Comparison of ENCODE assay signal across 24 cellular contexts in genomic region chr19:19506592-19506991, GRCh38. TPM values are rescaled to one million over a fixed set of nuclear protein-coding genes. Genes with fewer than 3 reads are reported as not detected.
DNase-seq lines count a peak whose midpoint lies in the region; ATAC-seq and TF ChIP-seq lines count a peak whose summit lies in the region.
"Had no signal": no experiment of that assay in that cellular context is flagged by ENCODE, and none has a peak within 500 bp of the region (broad histone marks: within the 10 kb centered on the region; RNA-seq: fewer than 3 reads in every experiment).

No MANE protein-coding gene starts in this region.

- no peaks in the 10 kb centered on the region for H3K4me1 ChIP-seq in breast epithelium
- no peaks in the 10 kb centered on the region for H3K4me1 ChIP-seq in adrenal gland (replicated peaks in 1 of 2)
- H3K4me1 ChIP-seq in esophagus squamous epithelium = peaks cover 0 to 13% (median 0%) of the 10 kb centered on the region in 3 donors
- H3K4me1 ChIP-seq: tibial artery had no signal

- no peaks in the 10 kb centered on the region for H3K9me3 Mint-ChIP-seq in activated CD4-positive, alpha-beta T cell treated with anti-CD3 and anti-CD28 coated beads for 36 hours (ENCODE audit: low read depth)

- peak overlapping the region in 1 of 2 donors; percentile 5 for H3K27ac ChIP-seq in breast epithelium
- H3K27ac ChIP-seq in adrenal gland = no peak overlapping the region
- no peak overlapping the region for H3K27ac ChIP-seq in esophagus squamous epithelium
- H3K27ac ChIP-seq: 22Rv1, neutrophil, SK-N-MC, tibial artery had no signal

- TF ChIP-seq CTCF in breast epithelium (IDR thresholded peaks at IDR 0.05) = no peak
- TF ChIP-seq CTCF in adrenal gland (IDR thresholded peaks at IDR 0.05) = no peak
- TF ChIP-seq CTCF in esophagus squamous epithelium (IDR thresholded peaks at IDR 0.05) = no peak

- H3K9me3 ChIP-seq in breast epithelium = no peaks in the 10 kb centered on the region
- H3K9me3 ChIP-seq in adrenal gland (replicated peaks in 1 of 3) = no peaks in the 10 kb centered on the region
- no peaks in the 10 kb centered on the region for H3K9me3 ChIP-seq in esophagus squamous epithelium
- H3K9me3 ChIP-seq: neutrophil, tibial artery had no signal

- no peak for DNase-seq in activated CD4-positive, alpha-beta T cell treated with anti-CD3 and anti-CD28 coated beads for 36 hours
- no peak for DNase-seq in activated CD4-positive, alpha-beta T cell treated with anti-CD3 and anti-CD28 coated beads, Interleukin-2, amount 50 U/mL, for 1 hour
- DNase-seq in breast epithelium (ENCODE audit: low spot score in 2 of 2) = no peak
- DNase-seq in posterior cingulate gyrus = peak in 7 of 10 donors; percentile 45 to 94 (median 70)
- no peak for DNase-seq in adrenal gland
- no peak for DNase-seq in esophagus squamous epithelium (lab: John Stamatoyannopoulos, UW)
- DNase-seq: activated CD8-positive, alpha-beta memory T cell treated with anti-CD3 and anti-CD28 coated beads for 24 hours; activated effector memory CD4-positive, alpha-beta T cell treated with anti-CD3 and anti-CD28 coated beads, Interleukin-2, amount 50 U/mL, for 16 hours; CD4-positive, CD25-positive, alpha-beta regulatory T cell; EL; mesendoderm; NCI-H1417 treated with DMSO at 0.1 percent for 48 hours; NCI-H2081; NCI-H226; NCI-H748 treated with DMSO at 0.1 percent for 48 hours; stimulated activated naive CD8-positive, alpha-beta T cell treated with anti-CD3 and anti-CD28 coated beads, Interleukin-15, Interleukin-2, amounts not matched to agents 100 U/mL and 50 U/mL, for 24 hours; T-helper 17 cell; tibial artery had no signal

- H3K36me3 Mint-ChIP-seq in activated CD4-positive, alpha-beta T cell treated with anti-CD3 and anti-CD28 coated beads for 36 hours (ENCODE audit: low read depth) = peaks cover 30% of the 10 kb centered on the region

- no peaks in the 10 kb centered on the region for H3K4me1 Mint-ChIP-seq in activated CD4-positive, alpha-beta T cell treated with anti-CD3 and anti-CD28 coated beads for 36 hours
- H3K4me1 Mint-ChIP-seq: CD4-positive, CD25-positive, alpha-beta regulatory T cell had no signal

- H3K27me3 ChIP-seq in breast epithelium = no peaks in the 10 kb centered on the region
- no peaks in the 10 kb centered on the region for H3K27me3 ChIP-seq in adrenal gland
- no peaks in the 10 kb centered on the region for H3K27me3 ChIP-seq in esophagus squamous epithelium
- H3K27me3 ChIP-seq: dorsolateral prefrontal cortex, neutrophil, tibial artery had no signal

- POLR2A ChIA-PET in activated CD4-positive, alpha-beta T cell treated with anti-CD3 and anti-CD28 coated beads for 36 hours (lab: Charles Lee) = no interaction called here

- no peak overlapping the region for H3K4me3 Mint-ChIP-seq in activated CD4-positive, alpha-beta T cell treated with anti-CD3 and anti-CD28 coated beads for 36 hours
- H3K4me3 Mint-ChIP-seq: T-helper 17 cell had no signal

- intact Hi-C loops in activated CD4-positive, alpha-beta T cell treated with anti-CD3 and anti-CD28 coated beads for 36 hours (cut with DNase I, micrococcal nuclease) = no loop called here
- intact Hi-C loops in breast epithelium (cut with DNase I; ENCODE audit: low total_unique reads) (no loop called here), posterior cingulate gyrus (cut with DNase I) (no loop called here), adrenal gland (cut with DNase I) (no loop called here), esophagus squamous epithelium (cut with DNase I) (no loop called here)

- CTCF ChIA-PET in activated CD4-positive, alpha-beta T cell treated with anti-CD3 and anti-CD28 coated beads for 36 hours (lab: Charles Lee) = interaction anchor here (0.6 kb wide), 1 partner anchor 90 kb away, joined by 3 read pairs; no protein-coding TSS in a partner anchor

- H3K36me3 ChIP-seq in breast epithelium = peaks cover 13% of the 10 kb centered on the region
- peaks cover 0 to 42% of the 10 kb centered on the region in 2 donors for H3K36me3 ChIP-seq in adrenal gland (replicated peaks in 1 of 2)
- peaks cover 22 to 67% (median 22%) of the 10 kb centered on the region in 3 donors for H3K36me3 ChIP-seq in esophagus squamous epithelium

- TF ChIP-seq POLR2A in breast epithelium (IDR thresholded peaks at IDR 0.05) (no peak), adrenal gland (IDR thresholded peaks at IDR 0.05) (no peak), esophagus squamous epithelium (IDR thresholded peaks at IDR 0.05) (no peak)

- ATAC-seq in activated CD4-positive, alpha-beta T cell treated with anti-CD3 and anti-CD28 coated beads for 36 hours = no peak
- ATAC-seq: stimulated activated naive CD8-positive, alpha-beta T cell treated with anti-CD3 and anti-CD28 coated beads, Interleukin-15, Interleukin-2, amounts not matched to agents 100 U/mL and 50 U/mL, for 24 hours; T-helper 17 cell had no signal

- WGBS in adrenal gland, 4 donors = 83 to 95% (median 91%) methylated on average over 12 of the region's 12 CpGs
- WGBS in esophagus squamous epithelium, 2 donors = 41 to 75% methylated on average over 12 of the region's 12 CpGs

- H3K27ac Mint-ChIP-seq in activated CD4-positive, alpha-beta T cell treated with anti-CD3 and anti-CD28 coated beads for 36 hours = peak overlapping the region; percentile 25
- H3K27ac Mint-ChIP-seq: CD4-positive, CD25-positive, alpha-beta regulatory T cell; T-helper 17 cell had no signal

- no peaks in the 10 kb centered on the region for H3K27me3 Mint-ChIP-seq in activated CD4-positive, alpha-beta T cell treated with anti-CD3 and anti-CD28 coated beads for 36 hours
- H3K27me3 Mint-ChIP-seq: CD4-positive, CD25-positive, alpha-beta regulatory T cell; T-helper 17 cell had no signal

- H3K4me3 ChIP-seq in breast epithelium (peak overlapping the region in 2 of 3 donors; percentile 48 to 59), adrenal gland (no peak overlapping the region), esophagus squamous epithelium (peak overlapping the region in 1 of 4 donors; percentile 4)
- H3K4me3 ChIP-seq: SK-N-MC, tibial artery had no signal

RNA-seq across cellular contexts. Expression of gene TSSK6, which starts 8.8 kb away (rescaled TPM):
- total RNA-seq in activated CD4-positive, alpha-beta T cell treated with anti-CD3 and anti-CD28 coated beads for 36 hours = 1 to 10 TPM; 3.8 to 4.4 TPM
- total RNA-seq in breast epithelium = 1 to 10 TPM in 2 of 3 donors, under 1 TPM in 1; 0.96 to 2.9 (median 2.3) TPM
- 10 to 100 TPM in 1 of 8 donors, 1 to 10 TPM in 6, under 1 TPM in 1; 0.95 to 50.5 (median 3.6) TPM for total RNA-seq in adrenal gland
- 1 to 10 TPM in 1 of 3 donors, under 1 TPM in 1, not detected in 1; 0.37 to 1.0 TPM for polyA plus RNA-seq in adrenal gland
- 1 to 10 TPM in 1 of 4 donors, under 1 TPM in 3; 0.57 to 1.7 (median 0.89) TPM for total RNA-seq in esophagus squamous epithelium
- total RNA-seq: skeletal muscle tissue had no signal

RNA-seq across cellular contexts. Expression of gene NDUFA13, which starts 9.4 kb away (rescaled TPM):
- total RNA-seq in activated CD4-positive, alpha-beta T cell treated with anti-CD3 and anti-CD28 coated beads for 36 hours = 100 to 1,000 TPM; 310 to 323 TPM
- total RNA-seq in breast epithelium (100 to 1,000 TPM in 1 of 3 donors, 10 to 100 TPM in 2; 97.3 to 134 (median 99.2) TPM), adrenal gland (100 to 1,000 TPM in 6 of 8 donors, 10 to 100 TPM in 2; 17.0 to 416 (median 281) TPM), esophagus squamous epithelium (10 to 100 TPM; 44.6 to 88.7 (median 56.0) TPM)
- 100 to 1,000 TPM; 202 to 558 (median 329) TPM for polyA plus RNA-seq in adrenal gland

RNA-seq across cellular contexts. Expression of gene YJEFN3, which starts 22.1 kb away (rescaled TPM):
- 10 to 100 TPM; 10.7 to 11.4 TPM for total RNA-seq in activated CD4-positive, alpha-beta T cell treated with anti-CD3 and anti-CD28 coated beads for 36 hours
- total RNA-seq in breast epithelium = 1 to 10 TPM in 2 of 3 donors, under 1 TPM in 1; 0.88 to 2.0 (median 1.3) TPM
- total RNA-seq in adrenal gland = 1 to 10 TPM in 5 of 8 donors, under 1 TPM in 3; 0.36 to 5.7 (median 1.3) TPM
- 10 to 100 TPM in 1 of 3 donors, 1 to 10 TPM in 1, under 1 TPM in 1; 0.77 to 30.2 (median 6.1) TPM for polyA plus RNA-seq in adrenal gland
- under 1 TPM; 0.08 to 0.57 (median 0.15) TPM for total RNA-seq in esophagus squamous epithelium
- polyA plus RNA-seq: CD4-positive, CD25-positive, alpha-beta regulatory T cell had no signal

RNA-seq across cellular contexts. Expression of gene CILP2, which starts 31.5 kb away (rescaled TPM):
- under 1 TPM; 0.19 to 0.27 TPM for total RNA-seq in activated CD4-positive, alpha-beta T cell treated with anti-CD3 and anti-CD28 coated beads for 36 hours
- total RNA-seq in breast epithelium = under 1 TPM; 0.15 to 0.66 (median 0.16) TPM
- under 1 TPM in 1 of 8 donors, not detected in 7; 0.43 TPM for total RNA-seq in adrenal gland
- polyA plus RNA-seq in adrenal gland = under 1 TPM in 2 of 3 donors, not detected in 1; 0.13 to 0.24 TPM
- total RNA-seq in esophagus squamous epithelium = under 1 TPM in 1 of 4 donors, not detected in 3; under 0.01 TPM
- total RNA-seq: pulmonary artery endothelial cell had no signal

Comparison
In these comparisons a context has a peak if more than half of its experiments do, and no peak if none do; other contexts are left out.
1. DNase-seq: peak in posterior cingulate gyrus (7 of 10); none in activated CD4-positive, alpha-beta T cell treated with anti-CD3 and anti-CD28 coated beads for 36 hours (single experiment), activated CD4-positive, alpha-beta T cell treated with anti-CD3 and anti-CD28 coated beads, Interleukin-2, amount 50 U/mL, for 1 hour (single experiment), breast epithelium (0 of 2), adrenal gland (0 of 7) and esophagus squamous epithelium (single experiment).
2. H3K4me3 ChIP-seq: peak in breast epithelium (2 of 3); none in adrenal gland (0 of 4).